Comparison of ENCODE assay signal across 6 cellular contexts in genomic region chrX:119505145-119505544, GRCh38. TPM values are rescaled to one million over a fixed set of nuclear protein-coding genes. Genes with fewer than 3 reads are reported as not detected.
A peak's percentile ranks its signal among the peaks of the same experiment; 100 is the strongest.
DNase-seq lines count a peak whose midpoint lies in the region; ATAC-seq, FAIRE-seq and TF ChIP-seq lines count a peak whose summit lies in the region.
"Not testable (repeated sequence)": the region's sequence is repeated elsewhere in the genome, so short reads cannot be mapped to it uniquely, and the experiment has no call there.

No MANE protein-coding gene starts in this region.

- not testable (repeated sequence) for H2AFZ ChIP-seq in HepG2 (ENCODE audit: low read length)

- H3K9me3 Mint-ChIP-seq in chondrocyte (ENCODE audit: low read depth) = not testable (repeated sequence)

- BruUV-seq in HepG2 (replicated peaks; lab: Mats Ljungman, UMichigan) = not testable (repeated sequence)

- not testable (repeated sequence) for H3K9me3 ChIP-seq in A549; HepG2 (ENCODE audit: low read length); thyroid gland

- DNase-seq in A549 (ENCODE audit: low read depth in 1 of 2, low spot score in 1 of 2) (peak in 1 of 2 experiments; percentile 60), chondrocyte (ENCODE audit: low spot score) (peak; percentile 46), posterior vena cava (ENCODE audit: low spot score) (peak; percentile 54)
- not testable (repeated sequence) for DNase-seq in RWPE1 (ENCODE audit: low spot score); HepG2 (ENCODE audit: low spot score); thyroid gland

- H3K4me1 ChIP-seq in A549 = peaks cover 76% of the 10 kb centered on the region
- peaks cover 69% of the 10 kb centered on the region for H3K4me1 ChIP-seq in HepG2 (ENCODE audit: insufficient read depth, low read length)
- H3K4me1 ChIP-seq in thyroid gland = peaks cover 6 to 45% of the 10 kb centered on the region in 2 donors

- in situ Hi-C loops in HepG2 (cut with HindIII; ENCODE audit: extremely low pct_ligation_motif_present, low pct_unique_long_range_greater_than_20kb) = loop anchor here (25.0 kb wide), 1 partner anchor 232 kb away; no protein-coding TSS in a partner anchor

- H3K4me1 Mint-ChIP-seq in chondrocyte (ENCODE audit: low read depth) = peaks cover 30% of the 10 kb centered on the region

- H3K27ac Mint-ChIP-seq in chondrocyte (ENCODE audit: unreplicated experiment) = not testable (repeated sequence)

- H3K27me3 ChIP-seq in HepG2 (ENCODE audit: control insufficient read depth in 1 of 2, insufficient read depth in 2 of 2, low read length in 2 of 2); thyroid gland: not testable (repeated sequence)

- not testable (repeated sequence) for H3K9ac ChIP-seq in HepG2 (ENCODE audit: insufficient read depth, low read depth, low read length)

- TF ChIP-seq POLR2A in A549 (IDR thresholded peaks at IDR 0.05; ENCODE audit: low read length); HepG2 (IDR thresholded peaks at IDR 0.05; ENCODE audit: insufficient read depth in 1 of 2, low read depth in 2 of 2, low read length in 2 of 2); thyroid gland (IDR thresholded peaks at IDR 0.05): not testable (repeated sequence)

- H3K36me3 Mint-ChIP-seq in chondrocyte (ENCODE audit: low read depth) = not testable (repeated sequence)

- not testable (repeated sequence) for H3K27me3 Mint-ChIP-seq in chondrocyte (ENCODE audit: low read depth)

- H3K36me3 ChIP-seq in HepG2 (replicated peaks in 1 of 2; ENCODE audit: control insufficient read depth in 1 of 2, insufficient read depth in 2 of 2, low read length in 2 of 2); thyroid gland: not testable (repeated sequence)

- peak overlapping the region; percentile 90 to 100 for H3K27ac ChIP-seq in A549
- H3K27ac ChIP-seq in RWPE1 = peak overlapping the region; percentile 97; the same call in 1 of the 2 replicates
- peak overlapping the region; percentile 56 for H3K27ac ChIP-seq in HepG2 (ENCODE audit: extremely low read length, insufficient read depth, low read length)
- H3K27ac ChIP-seq in thyroid gland = peak overlapping the region; percentile 2 to 82 (median 80)

- not testable (repeated sequence) for H3K79me2 ChIP-seq in HepG2 (ENCODE audit: insufficient read depth, low read length)

- TF ChIP-seq CTCF in A549 (IDR thresholded peaks at IDR 0.05); RWPE1 (conservative IDR thresholded peaks at IDR 0.05; ENCODE audit: low read depth); chondrocyte (IDR thresholded peaks at IDR 0.05); HepG2 (CRISPR knock-in tag; IDR thresholded peaks at IDR 0.05); thyroid gland (IDR thresholded peaks at IDR 0.05): not testable (repeated sequence)

- intact Hi-C loops in HepG2 (cut with micrococcal nuclease; ENCODE audit: unreplicated experiment); posterior vena cava (cut with DNase I); thyroid gland (cut with DNase I): not testable (repeated sequence)

- WGBS in A549 (ENCODE audit: missing lambda C conversion rate) = 79% methylated on average over 10 of the region's 10 CpGs
- WGBS in HepG2 (ENCODE audit: low lambda C conversion rate) = 89% methylated on average over 10 of the region's 10 CpGs
- WGBS in thyroid gland, 2 donors = 86 to 88% methylated on average over 10 of the region's 10 CpGs

- not testable (repeated sequence) for H3K4me3 ChIP-seq in A549; HepG2 (replicated peaks in 1 of 3; ENCODE audit: insufficient read depth in 1 of 3, low read depth in 2 of 3, low read length in 3 of 3); thyroid gland (replicated peaks in 1 of 3)

- TF ChIP-seq EP300 in A549 (IDR thresholded peaks at IDR 0.05); HepG2 (IDR thresholded peaks at IDR 0.05; ENCODE audit: low read depth in 2 of 2, low read length in 2 of 2); HepG2 (CRISPR knock-in tag; IDR thresholded peaks at IDR 0.05; ENCODE audit: borderline replicate concordance): not testable (repeated sequence)

- CTCF ChIA-PET in A549 (lab: Yijun Ruan, JAX) = interaction anchor here (2.6 to 31.5 kb wide), 3 partner anchors 7 to 17 kb away, joined by 15 to 814 read pairs (median 20); no protein-coding TSS in a partner anchor
- CTCF ChIA-PET in RWPE1 (lab: Yijun Ruan, JAX) = interaction anchor here (1.1 kb wide), 1 partner anchor 11 kb away, joined by 4 read pairs; no protein-coding TSS in a partner anchor
- CTCF ChIA-PET in HepG2 (lab: Yijun Ruan, JAX; ENCODE audit: low intra/inter-chr PET ratio, low total read pairs) = not testable (repeated sequence)

- H3K4me2 ChIP-seq in A549 = peak overlapping the region; percentile 31; the same call in 1 of the 3 replicates
- H3K4me2 ChIP-seq in HepG2 (ENCODE audit: low read depth, low read length) = not testable (repeated sequence)

- FAIRE-seq in A549 (lab: Jason Lieb, UNC); HepG2 (lab: Jason Lieb, UNC): not testable (repeated sequence)

- POLR2A ChIA-PET in A549 (lab: Yijun Ruan, JAX); RWPE1 (lab: Yijun Ruan, JAX; ENCODE audit: low non-redundant PET): not testable (repeated sequence)
- POLR2A ChIA-PET in HepG2 (lab: Yijun Ruan, JAX) = interaction anchor here (1.0 to 3.2 kb wide), 5 partner anchors 9 to 69 kb away, joined by 4 to 27 read pairs (median 6); partner anchors contain the start of genes SLC25A5 and UBE2A

- not testable (repeated sequence) for TF ChIP-seq RAD21 in A549 (conservative IDR thresholded peaks at IDR 0.05 in 1 of 2, IDR thresholded peaks at IDR 0.05 in 1 of 2); HepG2 (CRISPR knock-in tag; IDR thresholded peaks at IDR 0.05)

- H3K4me3 Mint-ChIP-seq in chondrocyte (ENCODE audit: unreplicated experiment) = not testable (repeated sequence)

- H4K20me1 ChIP-seq in HepG2 (ENCODE audit: insufficient read depth, low read length) = not testable (repeated sequence)

- ATAC-seq in A549, HepG2: not testable (repeated sequence)

RNA-seq across cellular contexts. Expression of gene SLC25A5, which starts 36.9 kb away (rescaled TPM):
- polyA plus RNA-seq in A549 (2011; rRNA removed) = 739 and 750 TPM in 2 replicates
- polyA plus RNA-seq in A549 (2012; cell fraction: cytosol; rRNA removed) = 992 and 1,002 TPM in 2 replicates
- 1,027 and 1,105 TPM in 2 replicates for polyA plus RNA-seq in A549 (2012; cell fraction: nucleus; rRNA removed)
- polyA plus RNA-seq in A549 (2017; fragmentation: RNase III; extraction: RNeasy Plus Mini Kit Qiagen cat#74134 plus additional on column Dnase treatment) = 604 to 638 TPM (median 625 TPM) in 3 replicates
- polyA minus RNA-seq in A549 (2011; rRNA and poly(A)+ RNA removed) = 805 and 878 TPM in 2 replicates
- 148 to 195 TPM (median 153 TPM) in 3 replicates for total RNA-seq in chondrocyte
- 300 and 472 TPM in 2 replicates for total RNA-seq in HepG2 (2016; rRNA removed; fragmentation: Illumina TruSeq; extraction: Trizol)
- total RNA-seq in HepG2 (2016; cell fraction: cytosol; rRNA removed; fragmentation: Illumina TruSeq; extraction: Trizol; ENCODE audit: low read depth) = 168 and 187 TPM in 2 replicates
- 312 and 459 TPM in 2 replicates for total RNA-seq in HepG2 (2016; cell fraction: insoluble cytoplasmic fraction; rRNA removed; fragmentation: Illumina TruSeq; extraction: Trizol)
- total RNA-seq in HepG2 (2016; cell fraction: membrane; rRNA removed; fragmentation: Illumina TruSeq; extraction: Trizol) = 296 and 308 TPM in 2 replicates
- total RNA-seq in HepG2 (2016; cell fraction: nucleus; rRNA removed; fragmentation: Illumina TruSeq; extraction: Trizol) = 148 TPM in 2 replicates
- polyA plus RNA-seq in HepG2 (2011; rRNA removed) = 356 and 402 TPM in 2 replicates
- polyA plus RNA-seq in HepG2 (2011; cell fraction: cytosol; rRNA removed) = 679 and 773 TPM in 2 replicates
- 192 and 211 TPM in 2 replicates for polyA plus RNA-seq in HepG2 (2011; cell fraction: nucleus; rRNA removed)
- 586 and 628 TPM in 2 replicates for polyA plus RNA-seq in HepG2 (2012)
- polyA plus RNA-seq in HepG2 (2016; cell fraction: cytosol; fragmentation: Illumina TruSeq; extraction: Trizol; ENCODE audit: low read depth) = 295 and 308 TPM in 2 replicates
- polyA plus RNA-seq in HepG2 (2016; cell fraction: insoluble cytoplasmic fraction; fragmentation: Illumina TruSeq; extraction: Trizol; ENCODE audit: low read depth) = 691 and 717 TPM in 2 replicates
- polyA plus RNA-seq in HepG2 (2016; cell fraction: membrane; fragmentation: Illumina TruSeq; extraction: Trizol; ENCODE audit: low read depth) = 394 and 413 TPM in 2 replicates
- 277 and 278 TPM in 2 replicates for polyA plus RNA-seq in HepG2 (2016; cell fraction: nucleus; fragmentation: Illumina TruSeq; extraction: Trizol; ENCODE audit: insufficient read depth, low read depth)
- polyA minus RNA-seq in HepG2 (2011; rRNA and poly(A)+ RNA removed; ENCODE audit: low replicate concordance) = 640 and 785 TPM in 2 replicates
- polyA minus RNA-seq in HepG2 (2011; cell fraction: cytosol; rRNA and poly(A)+ RNA removed) = 273 and 289 TPM in 2 replicates
- 64.6 and 78.3 TPM in 2 replicates for polyA minus RNA-seq in HepG2 (2011; cell fraction: nucleus; rRNA and poly(A)+ RNA removed)
- 100 to 1,000 TPM; 134 to 150 TPM for total RNA-seq in posterior vena cava
- total RNA-seq in thyroid gland = 100 to 1,000 TPM; 110 to 269 (median 202) TPM
